11 cellular contexts compared by ENCODE assay signal in genomic region chr2:203626952-203627681, GRCh38.
A peak's percentile ranks its signal among the peaks of the same experiment; 100 is the strongest.
DNase-seq lines count a peak whose midpoint lies in the region; FAIRE-seq and TF ChIP-seq lines count a peak whose summit lies in the region.
"Had no signal": no experiment of that assay in that cellular context is flagged by ENCODE, and none has a peak within 500 bp of the region (broad histone marks: within the 10 kb centered on the region; RNA-seq: fewer than 3 reads in every experiment).

No MANE protein-coding gene starts in this region.

- DNase-seq in GM04504 (ENCODE audit: low read depth) (peak; percentile 51), cardiac fibroblast (ENCODE audit: low read depth in 2 of 2) (peak; percentile 42 to 93), hepatocyte (ENCODE audit: low spot score) (peak; percentile 38), small intestine (peak; percentile 53), cerebellum (ENCODE audit: low spot score) (no peak), H4 (ENCODE audit: low spot score) (no peak), activated T-cell treated with anti-CD3 and anti-CD28 coated beads for 4 hours (no peak), substantia nigra (lab: John Stamatoyannopoulos, UW) (no peak)
- DNase-seq: activated CD4-positive, alpha-beta T cell treated with anti-CD3 and anti-CD28 coated beads for 36 hours; NCI-H69; stimulated activated CD4-positive, alpha-beta T cell treated with anti-CD3 and anti-CD28 coated beads, Interleukin-4, amount 100 ng/mL, for 24 hours had no signal

- FAIRE-seq in small intestine (lab: Jason Lieb, UNC): no peak

- no peak overlapping the region for H3K4me3 ChIP-seq in cardiac fibroblast (replicated peaks in 1 of 2; ENCODE audit: low read depth in 2 of 2, low read length in 2 of 2)
- no peak overlapping the region for H3K4me3 ChIP-seq in hepatocyte
- no peak overlapping the region for H3K4me3 ChIP-seq in small intestine (ENCODE audit: low read depth in 1 of 2, low read length in 2 of 2)

- TF ChIP-seq CTCF in cardiac fibroblast (IDR thresholded peaks at IDR 0.05; ENCODE audit: low read depth, low read length) (no peak), hepatocyte (IDR thresholded peaks at IDR 0.05; ENCODE audit: poor library complexity) (no peak)

- WGBS in hepatocyte (ENCODE audit: low lambda C conversion rate, missing lambda C conversion rate): 43% methylated on average over 2 of the region's 2 CpGs
- 19 to 38% (median 34%) methylated on average over 2 of the region's 2 CpGs for WGBS in small intestine, 3 donors

- H3K4me2 ChIP-seq in hepatocyte: peak overlapping the region; percentile 4

- no peak overlapping the region for H2AFZ ChIP-seq in hepatocyte

- no peaks in the 10 kb centered on the region for H3K9me3 ChIP-seq in hepatocyte (ENCODE audit: low read depth)
- no peaks in the 10 kb centered on the region for H3K9me3 ChIP-seq in small intestine (ENCODE audit: control insufficient read depth, low read depth)

- H3K4me1 ChIP-seq in hepatocyte (ENCODE audit: insufficient read depth): peaks cover 21% of the 10 kb centered on the region
- H3K4me1 ChIP-seq in small intestine (ENCODE audit: control insufficient read depth in 2 of 2, insufficient read depth in 1 of 2, low read depth in 1 of 2, low read length in 1 of 2): no peaks in the 10 kb centered on the region

- H4K20me1 ChIP-seq in hepatocyte (ENCODE audit: insufficient read depth, poor library complexity, severe bottlenecking): no peaks in the 10 kb centered on the region

- no peaks in the 10 kb centered on the region for H3K9me2 ChIP-seq in hepatocyte (replicated peaks; ENCODE audit: insufficient read depth)

- H3K27me3 ChIP-seq in hepatocyte (no peaks in the 10 kb centered on the region), small intestine (ENCODE audit: control insufficient read depth in 2 of 2, insufficient read depth in 2 of 2, low read length in 2 of 2) (no peaks in the 10 kb centered on the region)

- no peaks in the 10 kb centered on the region for H3K79me2 ChIP-seq in hepatocyte

- H3K36me3 ChIP-seq in hepatocyte (replicated peaks; ENCODE audit: insufficient read depth, low read depth) (no peaks in the 10 kb centered on the region), small intestine (ENCODE audit: control insufficient read depth in 2 of 2, insufficient read depth in 2 of 2, low read length in 2 of 2) (no peaks in the 10 kb centered on the region)

- H3K27ac ChIP-seq in hepatocyte (peak overlapping the region; percentile 57), small intestine (ENCODE audit: low read depth in 1 of 2, low read length in 1 of 2) (peak overlapping the region in 1 of 2 donors; percentile 38), substantia nigra (ENCODE audit: low read depth, low read length, poor library complexity, severe bottlenecking) (no peak overlapping the region)

Comparison
In these comparisons a context has a peak if more than half of its experiments do, and no peak if none do; other contexts are left out.
1. DNase-seq: peak in GM04504 (single experiment), cardiac fibroblast (2 of 2), hepatocyte (single experiment) and small intestine (single experiment); none in cerebellum (single experiment), H4 (single experiment), activated T-cell treated with anti-CD3 and anti-CD28 coated beads for 4 hours (single experiment) and substantia nigra (0 of 49).